ENCODE assay signal across 9 cellular contexts in genomic region chr22:43128928-43129424, GRCh38. TPM values are rescaled to one million over a fixed set of nuclear protein-coding genes. Genes with fewer than 3 reads are reported as not detected.
DNase-seq lines count a peak whose midpoint lies in the region; ATAC-seq, FAIRE-seq and TF ChIP-seq lines count a peak whose summit lies in the region.
"Had no signal": no experiment of that assay in that cellular context is flagged by ENCODE, and none has a peak within 500 bp of the region (broad histone marks: within the 10 kb centered on the region; RNA-seq: fewer than 3 reads in every experiment).

No MANE protein-coding gene starts in this region.

- peak overlapping the region; percentile 99 for H3K4me2 ChIP-seq in HCT116 (ENCODE audit: low read length)

- peaks cover 40% of the 10 kb centered on the region for H3K79me2 ChIP-seq in HCT116 (ENCODE audit: insufficient read depth, low read length)

- H4K20me1 ChIP-seq in HCT116 (ENCODE audit: insufficient read depth): no peaks in the 10 kb centered on the region

- peaks cover 8 to 17% of the 10 kb centered on the region in 2 experiments for H3K36me3 ChIP-seq in HCT116 (ENCODE audit: control insufficient read depth in 1 of 2, insufficient read depth in 2 of 2, low read length in 2 of 2)
- H3K36me3 ChIP-seq in mucosa of rectum (ENCODE audit: control insufficient read depth in 2 of 2, insufficient read depth in 2 of 2, low read length in 2 of 2): peaks cover 14 to 24% of the 10 kb centered on the region in 2 donors
- H3K36me3 ChIP-seq in kidney (ENCODE audit: control insufficient read depth in 1 of 2, insufficient read depth in 2 of 2, low read length in 2 of 2): peaks cover 0 to 8% of the 10 kb centered on the region in 2 donors

- H2AFZ ChIP-seq in HCT116 (ENCODE audit: low read depth, low read length, poor library complexity, severe bottlenecking): no peak overlapping the region

- RAD21 ChIA-PET in HCT116 (lab: Charles Lee; ENCODE audit: low non-redundant PET in 1 of 2, low total read pairs in 2 of 2, uncharacterized antibody in 2 of 2, unreplicated experiment in 2 of 2): no interaction called here

- H3K27me3 ChIP-seq in HCT116 (ENCODE audit: insufficient read depth, low read length): no peaks in the 10 kb centered on the region
- no peaks in the 10 kb centered on the region for H3K27me3 ChIP-seq in mucosa of rectum (ENCODE audit: control insufficient read depth in 2 of 2, insufficient read depth in 2 of 2, low read length in 2 of 2)

- peak overlapping the region; percentile 99 for H3K27ac ChIP-seq in HCT116 (ENCODE audit: low read depth, low read length)
- H3K27ac ChIP-seq in mucosa of rectum (ENCODE audit: low read depth in 2 of 2, low read length in 2 of 2): peak overlapping the region; percentile 78 to 91
- H3K27ac ChIP-seq in kidney (ENCODE audit: low read depth in 2 of 2, low read length in 2 of 2): no peak overlapping the region

- H3K9ac ChIP-seq in HCT116 (ENCODE audit: low read length) (peak overlapping the region; percentile 93), mucosa of rectum (ENCODE audit: low read depth in 1 of 2, low read length in 2 of 2) (peak overlapping the region; percentile 52 to 84), kidney (ENCODE audit: low read length in 2 of 2) (no peak overlapping the region)

- TF ChIP-seq CTCF in HCT116 (IDR thresholded peaks at IDR 0.05 in 2 of 3, conservative IDR thresholded peaks at IDR 0.05 in 1 of 3; ENCODE audit: borderline replicate concordance in 1 of 3, insufficient read depth in 1 of 3, low read depth in 2 of 3, low read length in 2 of 3) (no peak), kidney (IDR thresholded peaks at IDR 0.05; ENCODE audit: borderline replicate concordance, extremely low read depth, insufficient read depth) (no peak)

- no peak for DNase-seq in HCT116 (ENCODE audit: low read depth, low spot score)
- peak; percentile 82 for DNase-seq in NCI-H510A treated with DMSO at 0.1 percent for 48 hours (lab: John Stamatoyannopoulos, UW)
- no peak for DNase-seq in kidney
- no peak for DNase-seq in hepatic stellate cell (ENCODE audit: low spot score)
- no peak for DNase-seq in glomerular visceral epithelial cell (ENCODE audit: extremely low spot score)
- DNase-seq: central memory CD4-positive, alpha-beta T cell; hypothalamus had no signal

- no peaks in the 10 kb centered on the region for H3K9me2 ChIP-seq in HCT116 (ENCODE audit: insufficient read depth)

- H3K9me3 ChIP-seq in HCT116 (ENCODE audit: control insufficient read depth in 1 of 2, insufficient read depth in 1 of 2, low read depth in 1 of 2, low read length in 2 of 2) (no peaks in the 10 kb centered on the region), mucosa of rectum (ENCODE audit: control insufficient read depth in 2 of 2, low read length in 2 of 2) (no peaks in the 10 kb centered on the region), kidney (ENCODE audit: control insufficient read depth in 1 of 2, low read length in 2 of 2) (no peaks in the 10 kb centered on the region)

- TF ChIP-seq RAD21 in HCT116 (IDR thresholded peaks at IDR 0.05; ENCODE audit: low read depth): no peak

- POLR2A ChIA-PET in HCT116 (lab: Charles Lee): interaction anchor here (0.6 kb wide), 1 partner anchor 72 kb away, joined by 4 read pairs; no protein-coding TSS in a partner anchor

- FAIRE-seq in kidney (lab: Jason Lieb, UNC): no peak
- FAIRE-seq: RCC 7860 had no signal

- no TSS peak for BruUV-seq in HCT116 (replicated peaks; lab: Mats Ljungman, UMichigan)

- TF ChIP-seq POLR2A in HCT116 (IDR thresholded peaks at IDR 0.05; ENCODE audit: borderline replicate concordance, extremely low read depth, insufficient read depth, insufficient read length): no peak

- H3K4me1 ChIP-seq in HCT116 (ENCODE audit: control insufficient read depth in 1 of 2, insufficient read depth in 2 of 2, low read length in 2 of 2): peaks cover 35 to 54% of the 10 kb centered on the region in 2 experiments
- H3K4me1 ChIP-seq in mucosa of rectum (ENCODE audit: control insufficient read depth in 2 of 2, insufficient read depth in 2 of 2, low read length in 2 of 2): peaks cover 32 to 53% of the 10 kb centered on the region in 2 donors
- peaks cover 6% of the 10 kb centered on the region in 2 donors for H3K4me1 ChIP-seq in kidney (ENCODE audit: control insufficient read depth in 1 of 2, insufficient read depth in 1 of 2, low read depth in 1 of 2, low read length in 2 of 2)

- ATAC-seq in HCT116: no peak

- H3K4me3 ChIP-seq in HCT116 (replicated peaks in 1 of 2; ENCODE audit: low read depth in 1 of 2, low read length in 2 of 2): peak overlapping the region; percentile 71 to 76
- peak overlapping the region; percentile 38 to 60 for H3K4me3 ChIP-seq in mucosa of rectum (ENCODE audit: low read length in 2 of 2)
- no peak overlapping the region for H3K4me3 ChIP-seq in kidney (ENCODE audit: low read length in 2 of 2)

- CTCF ChIA-PET in HCT116 (lab: Charles Lee): interaction anchor here (0.6 kb wide), 1 partner anchor 447 kb away, joined by 5 read pairs; no protein-coding TSS in a partner anchor

- intact Hi-C loops in HCT116 (cut with micrococcal nuclease) (no loop called here), kidney (cut with DNase I) (no loop called here)

TF ChIP-seq in HCT116, 20 proteins besides CTCF, POLR2A, EP300 and RAD21:
- TF ChIP-seq POLR2AphosphoS5 (IDR thresholded peaks at IDR 0.05; ENCODE audit: low read depth, low read length) (peak; percentile 10; the same call in 1 of the 2 replicates), TCF7L2 (IDR thresholded peaks at IDR 0.05; ENCODE audit: borderline replicate concordance, extremely low read depth, insufficient read depth, insufficient read length) (no peak)

RNA-seq across cellular contexts. Expression of gene MCAT, which starts 14.2 kb away (rescaled TPM):
- 34.8 TPM for total RNA-seq in HCT116 (2021; ENCODE audit: unreplicated experiment)
- polyA plus RNA-seq in HCT116 (2012): 19.0 and 20.8 TPM in 2 replicates
- 24.8 TPM for total RNA-seq in kidney
- 74.7 TPM for polyA plus RNA-seq in kidney (ENCODE audit: insufficient read depth, low read depth, low replicate concordance)

RNA-seq across cellular contexts. Expression of gene BIK, which starts 18.4 kb away (rescaled TPM):
- total RNA-seq in HCT116 (2021; ENCODE audit: unreplicated experiment) (31.0 TPM), kidney (4.7 TPM)
- 30.0 and 30.2 TPM in 2 replicates for polyA plus RNA-seq in HCT116 (2012)
- 4.8 TPM for polyA plus RNA-seq in kidney (ENCODE audit: insufficient read depth, low read depth, low replicate concordance)

RNA-seq across cellular contexts. Expression of gene TSPO, which starts 22.4 kb away (rescaled TPM):
- total RNA-seq in HCT116 (2021; ENCODE audit: unreplicated experiment) (192 TPM), kidney (134 TPM)
- polyA plus RNA-seq in HCT116 (2012): 201 and 205 TPM in 2 replicates
- polyA plus RNA-seq in kidney (ENCODE audit: insufficient read depth, low read depth, low replicate concordance): 173 TPM

RNA-seq across cellular contexts. Expression of gene TTLL1, which starts 39.8 kb away (rescaled TPM):
- 4.3 TPM for total RNA-seq in HCT116 (2021; ENCODE audit: unreplicated experiment)
- 6.8 and 7.4 TPM in 2 replicates for polyA plus RNA-seq in HCT116 (2012)
- total RNA-seq in kidney: 8.4 TPM
- polyA plus RNA-seq in kidney (ENCODE audit: insufficient read depth, low read depth, low replicate concordance): 11.5 TPM

RNA-seq across cellular contexts. Expression of gene TTLL12, which starts 58.0 kb away (rescaled TPM):
- total RNA-seq in HCT116 (2021; ENCODE audit: unreplicated experiment) (100 TPM), kidney (26.3 TPM)
- 69.1 and 73.8 TPM in 2 replicates for polyA plus RNA-seq in HCT116 (2012)
- 11.5 TPM for polyA plus RNA-seq in kidney (ENCODE audit: insufficient read depth, low read depth, low replicate concordance)

Comparison
In these comparisons a context has a peak if more than half of its experiments do, and no peak if none do; other contexts are left out.
1. H3K27ac ChIP-seq: peak in HCT116 (single experiment) and mucosa of rectum (2 of 2); none in kidney (0 of 2).
2. H3K4me3 ChIP-seq: peak in HCT116 (2 of 2) and mucosa of rectum (2 of 2); none in kidney (0 of 2).
3. H3K9ac ChIP-seq: peak in HCT116 (single experiment) and mucosa of rectum (2 of 2); none in kidney (0 of 2).